22 cellular contexts compared by ENCODE assay signal in the genomic region with DNA sequence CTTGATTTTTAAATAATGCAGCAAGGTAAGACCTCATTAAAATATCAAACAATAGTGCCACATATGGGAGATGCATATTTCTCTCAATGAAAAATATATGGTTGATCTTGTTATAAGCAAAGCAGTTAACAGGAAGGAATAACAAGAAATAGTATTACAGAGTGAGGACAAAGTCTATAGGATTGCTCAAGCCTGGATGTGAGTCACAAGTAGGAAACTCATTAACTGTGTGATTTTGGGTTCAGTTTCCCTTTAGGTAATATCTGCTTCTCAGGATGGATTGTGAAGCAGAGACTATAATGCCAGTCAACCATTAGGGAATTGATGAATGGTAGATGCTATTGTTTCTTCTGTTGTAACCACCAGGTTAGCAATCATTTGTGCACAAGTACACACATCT. TPM values are rescaled to one million over a fixed set of nuclear protein-coding genes. Genes with fewer than 3 reads are reported as not detected.
"Had no signal": no experiment of that assay in that cellular context is flagged by ENCODE, and none has a peak within 500 bp of the region (broad histone marks: within the 10 kb centered on the region; RNA-seq: fewer than 3 reads in every experiment).

No MANE protein-coding gene starts in this region.

- H3K4me3 ChIP-seq: adrenal gland, body of pancreas, coronary artery, heart left ventricle, lung, neural progenitor cell, ovary, upper lobe of left lung had no signal

- DNase-seq: activated CD4-positive, alpha-beta memory T cell treated with anti-CD3 and anti-CD28 coated beads, Interleukin-2, amount 10 ng/mL, durations not matched to agents 7 days and 5 days; activated CD4-positive, alpha-beta T cell treated with anti-CD3 and anti-CD28 coated beads for 4 hours; activated naive CD4-positive, alpha-beta T cell treated with anti-CD3 and anti-CD28 coated beads, Interleukin-2, amount 50 U/mL, for 16 hours; activated T-cell treated with anti-CD3 and anti-CD28 coated beads, Interleukin-2, amount 50 U/mL, for 24 hours; adrenal gland; body of pancreas; effector CD4-positive, alpha-beta T cell; heart left ventricle; midbrain; naive B cell; ovary; stimulated activated CD4-positive, alpha-beta T cell treated with anti-CD3 and anti-CD28 coated beads, Interleukin-1b, Interleukin-23, amount 100 ng/mL, for 48 hours; stimulated activated naive CD8-positive, alpha-beta T cell treated with anti-CD3 and anti-CD28 coated beads, Interleukin-15, amount 100 ng/mL, for 72 hours; T-helper 2 cell; upper lobe of left lung had no signal

- FAIRE-seq: frontal cortex had no signal

- ATAC-seq: body of pancreas; heart left ventricle; sciatic nerve; stimulated activated naive CD8-positive, alpha-beta T cell treated with anti-CD3 and anti-CD28 coated beads, Interleukin-15, amount 100 ng/mL, for 72 hours; WTC11 had no signal

RNA-seq across cellular contexts. Expression of a gene that starts 42.9 kb away (rescaled TPM):
- total RNA-seq: activated CD4-positive, alpha-beta memory T cell treated with anti-CD3 and anti-CD28 coated beads, Interleukin-2, amount 10 ng/mL, durations not matched to agents 7 days and 5 days; body of pancreas; pulmonary artery endothelial cell; sciatic nerve; upper lobe of left lung; WTC11 had no signal
